9 cellular contexts compared by ENCODE assay signal in the genomic region with DNA sequence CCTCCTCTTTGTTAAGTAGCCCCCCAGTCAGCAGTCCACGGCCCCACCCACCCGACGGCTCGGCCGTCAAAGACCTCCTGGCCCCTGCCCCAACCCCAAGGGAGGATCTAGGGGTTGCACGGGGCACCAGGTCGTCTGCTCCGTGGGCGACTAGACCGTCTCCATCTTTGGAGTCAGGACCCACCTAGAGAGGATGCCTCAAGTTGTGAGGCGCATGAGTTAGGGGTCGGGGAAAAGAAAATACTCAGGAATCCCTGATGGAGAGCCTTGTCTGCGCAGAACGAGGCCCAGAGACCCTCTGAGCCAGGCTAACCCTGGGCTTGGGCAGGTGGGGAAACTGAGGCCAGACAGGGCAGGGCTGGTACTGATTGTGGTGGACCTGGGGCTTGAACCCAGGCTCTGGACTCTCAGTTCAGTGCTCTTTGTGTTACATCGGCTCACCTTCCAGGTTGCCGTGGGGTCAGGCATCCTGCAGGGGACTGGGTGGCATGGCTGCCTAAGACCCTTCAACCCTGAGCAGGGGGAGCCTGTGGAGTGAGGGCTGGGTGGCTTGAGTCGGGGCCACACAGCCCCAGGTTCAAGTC. TPM values are rescaled to one million over a fixed set of nuclear protein-coding genes. Genes with fewer than 3 reads are reported as not detected.
DNase-seq lines count a peak whose midpoint lies in the region; ATAC-seq, FAIRE-seq and TF ChIP-seq lines count a peak whose summit lies in the region.
"Had no signal": no experiment of that assay in that cellular context is flagged by ENCODE, and none has a peak within 500 bp of the region (broad histone marks: within the 10 kb centered on the region; RNA-seq: fewer than 3 reads in every experiment).

No MANE protein-coding gene starts in this region.

- peaks cover 15% of the 10 kb centered on the region for H3K4me1 ChIP-seq in KMS-11 (ENCODE audit: low read depth, poor library complexity, severe bottlenecking)

- H3K9me3 ChIP-seq in AG04450 (ENCODE audit: control insufficient read depth, insufficient read depth, low read length), result no peaks in the 10 kb centered on the region

- no peaks in the 10 kb centered on the region for H3K36me3 ChIP-seq in KMS-11 (ENCODE audit: insufficient read depth)

- H3K27ac Mint-ChIP-seq in natural killer cell treated with Interleukin-12 subunit alpha and Interleukin-12 subunit beta and Interleukin-15 and Interleukin-18, amount 100 ng/mL, for 72 hours, result no peak overlapping the region

- H3K79me2 ChIP-seq in KMS-11 (ENCODE audit: insufficient read depth, low read depth), result no peaks in the 10 kb centered on the region

- peak overlapping the region; percentile 39 for H3K4me2 ChIP-seq in KMS-11

- H3K4me3 Mint-ChIP-seq in natural killer cell treated with Interleukin-12 subunit alpha and Interleukin-12 subunit beta and Interleukin-15 and Interleukin-18, amount 100 ng/mL, for 72 hours, result peak overlapping the region; percentile 17

- CTCF ChIA-PET in AG04450 (lab: Charles Lee), result interaction anchor here (2.5 to 5.3 kb wide), 3 partner anchors 10 to 110 kb away, joined by 15 to 39 read pairs (median 22); no protein-coding TSS in a partner anchor

- H3K36me3 Mint-ChIP-seq in natural killer cell treated with Interleukin-12 subunit alpha and Interleukin-12 subunit beta and Interleukin-15 and Interleukin-18, amount 100 ng/mL, for 72 hours, result no peaks in the 10 kb centered on the region

- H2AFZ ChIP-seq in KMS-11 (ENCODE audit: low read depth), result peak overlapping the region; percentile 75; the same call in 1 of the 2 replicates

- H4K20me1 ChIP-seq in KMS-11 (ENCODE audit: insufficient read depth), result no peaks in the 10 kb centered on the region

- DNase-seq in AG04450 (ENCODE audit: low read depth, low spot score) (no peak), dorsolateral prefrontal cortex (no peak), D721Med (ENCODE audit: insufficient read length, low spot score) (no peak), GM19239 (ENCODE audit: insufficient read length, low spot score) (no peak)
- peak; percentile 54 for DNase-seq in natural killer cell treated with Interleukin-12 subunit alpha and Interleukin-12 subunit beta and Interleukin-15 and Interleukin-18, amount 100 ng/mL, for 72 hours (ENCODE audit: low spot score)

- no peak for FAIRE-seq in D721Med (lab: Jason Lieb, UNC)
- FAIRE-seq in GM19239 (lab: Jason Lieb, UNC), result no peak

- ATAC-seq in natural killer cell treated with Interleukin-12 subunit alpha and Interleukin-12 subunit beta and Interleukin-15 and Interleukin-18, amount 100 ng/mL, for 72 hours, result no peak
- ATAC-seq in HG03354 (IDR thresholded peaks at IDR 0.05; ENCODE audit: poor library complexity, severe bottlenecking, unreplicated experiment) (no peak), GM19463 (IDR thresholded peaks at IDR 0.05; ENCODE audit: unreplicated experiment) (no peak)

- peaks cover 7 to 14% of the 10 kb centered on the region in 2 donors for H3K4me1 Mint-ChIP-seq in natural killer cell treated with Interleukin-12 subunit alpha and Interleukin-12 subunit beta and Interleukin-15 and Interleukin-18, amount 100 ng/mL, for 72 hours (ENCODE audit: low read depth in 2 of 2)

- TF ChIP-seq CTCF in AG04450 (IDR thresholded peaks at IDR 0.05; ENCODE audit: low read depth, low read length) (no peak), KMS-11 (conservative IDR thresholded peaks at IDR 0.05; ENCODE audit: low read depth, low read length) (no peak), dorsolateral prefrontal cortex (IDR thresholded peaks at IDR 0.05 in 54 of 56, conservative IDR thresholded peaks at IDR 0.05 in 2 of 56; ENCODE audit: low read depth in 1 of 56, partially characterized antibody in 56 of 56) (no peak), D721Med (IDR thresholded peaks at IDR 0.05; ENCODE audit: insufficient read depth, missing control alignments) (no peak)

- H3K4me3 ChIP-seq in AG04450 (ENCODE audit: low read depth, low read length) (peak overlapping the region; percentile 66), KMS-11 (IDR thresholded peaks at IDR 0.05; ENCODE audit: insufficient read depth, low read depth, low read length) (no peak overlapping the region), dorsolateral prefrontal cortex (peak overlapping the region; percentile 43 to 83 (median 74))

- H3K27me3 ChIP-seq in AG04450 (ENCODE audit: control insufficient read depth, insufficient read depth, low read length) (no peaks in the 10 kb centered on the region), KMS-11 (ENCODE audit: insufficient read depth, low read depth) (no peaks in the 10 kb centered on the region), dorsolateral prefrontal cortex (no peaks in the 10 kb centered on the region)

- peaks cover 0 to 15% of the 10 kb centered on the region in 2 donors for H3K27me3 Mint-ChIP-seq in natural killer cell treated with Interleukin-12 subunit alpha and Interleukin-12 subunit beta and Interleukin-15 and Interleukin-18, amount 100 ng/mL, for 72 hours

- peak overlapping the region; percentile 39; the same call in 1 of the 2 replicates for H3K9ac ChIP-seq in KMS-11

- no peaks in the 10 kb centered on the region for H3K9me3 Mint-ChIP-seq in natural killer cell treated with Interleukin-12 subunit alpha and Interleukin-12 subunit beta and Interleukin-15 and Interleukin-18, amount 100 ng/mL, for 72 hours

- POLR2A ChIA-PET in AG04450 (lab: Yijun Ruan, JAX), result no interaction called here

- intact Hi-C loops in dorsolateral prefrontal cortex (cut with DNase I), result no loop called here

- H3K27ac ChIP-seq in AG04450 (ENCODE audit: low read depth, low read length) (no peak overlapping the region), KMS-11 (no peak overlapping the region), dorsolateral prefrontal cortex (peak overlapping the region in 2 of 59 donors; percentile 56 to 60)

RNA-seq across cellular contexts. Expression of a gene that starts 0.8 kb away (rescaled TPM):
- polyA plus RNA-seq in AG04450 (2011; rRNA removed), result 2.1 and 2.3 TPM in 2 replicates
- polyA minus RNA-seq in AG04450 (2011; rRNA and poly(A)+ RNA removed), result 5.1 and 5.3 TPM in 2 replicates
- total RNA-seq in dorsolateral prefrontal cortex, result 1 to 10 TPM in 117 of 120 experiments, under 1 TPM in 3; 0.49 to 4.7 (median 2.3) TPM
- total RNA-seq in natural killer cell treated with Interleukin-12 subunit alpha and Interleukin-12 subunit beta and Interleukin-15 and Interleukin-18, amount 100 ng/mL, for 72 hours, result under 1 TPM; 0.14 to 0.22 TPM

RNA-seq across cellular contexts. Expression of a gene that starts 29.9 kb away (rescaled TPM):
- polyA plus RNA-seq in AG04450 (2011; rRNA removed), result not detected in 2 replicates
- polyA minus RNA-seq in AG04450 (2011; rRNA and poly(A)+ RNA removed), result not detected in 2 replicates
- under 1 TPM in 2 of 120 experiments, not detected in 118; 0.38 to 0.95 TPM for total RNA-seq in dorsolateral prefrontal cortex
- not detected for total RNA-seq in natural killer cell treated with Interleukin-12 subunit alpha and Interleukin-12 subunit beta and Interleukin-15 and Interleukin-18, amount 100 ng/mL, for 72 hours
- total RNA-seq: left colon had no signal

RNA-seq across cellular contexts. Expression of a gene that starts 50.6 kb away (rescaled TPM):
- polyA plus RNA-seq in AG04450 (2011; rRNA removed), result 1.6 and 2.0 TPM in 2 replicates
- polyA minus RNA-seq in AG04450 (2011; rRNA and poly(A)+ RNA removed), result 1.4 and 1.9 TPM in 2 replicates
- 10 to 100 TPM in 40 of 120 experiments, 1 to 10 TPM in 80; 1.7 to 20.6 (median 8.5) TPM for total RNA-seq in dorsolateral prefrontal cortex
- total RNA-seq in natural killer cell treated with Interleukin-12 subunit alpha and Interleukin-12 subunit beta and Interleukin-15 and Interleukin-18, amount 100 ng/mL, for 72 hours, result 10 to 100 TPM; 12.3 to 55.1 TPM

RNA-seq across cellular contexts. Expression of a gene that starts 54.0 kb away (rescaled TPM):
- 145 and 159 TPM in 2 replicates for polyA plus RNA-seq in AG04450 (2011; rRNA removed)
- 110 and 114 TPM in 2 replicates for polyA minus RNA-seq in AG04450 (2011; rRNA and poly(A)+ RNA removed)
- 100 to 1,000 TPM; 170 to 541 (median 413) TPM for total RNA-seq in dorsolateral prefrontal cortex
- total RNA-seq in natural killer cell treated with Interleukin-12 subunit alpha and Interleukin-12 subunit beta and Interleukin-15 and Interleukin-18, amount 100 ng/mL, for 72 hours, result 100 to 1,000 TPM; 168 to 241 TPM

RNA-seq across cellular contexts. Expression of a gene that starts 54.1 kb away (rescaled TPM):
- 9.2 and 12.5 TPM in 2 replicates for polyA plus RNA-seq in AG04450 (2011; rRNA removed)
- 5.3 and 6.6 TPM in 2 replicates for polyA minus RNA-seq in AG04450 (2011; rRNA and poly(A)+ RNA removed)
- total RNA-seq in dorsolateral prefrontal cortex, result 10 to 100 TPM; 13.3 to 47.8 (median 25.5) TPM
- 10 to 100 TPM; 22.9 to 23.0 TPM for total RNA-seq in natural killer cell treated with Interleukin-12 subunit alpha and Interleukin-12 subunit beta and Interleukin-15 and Interleukin-18, amount 100 ng/mL, for 72 hours
